ENCODE assay signal across 1 cellular context in genomic region chr12:27132118-27132517, GRCh38. TPM values are rescaled to one million over a fixed set of nuclear protein-coding genes. Genes with fewer than 3 reads are reported as not detected.
"Had no signal": no experiment of that assay in that cellular context is flagged by ENCODE, and none has a peak within 500 bp of the region (broad histone marks: within the 10 kb centered on the region; RNA-seq: fewer than 3 reads in every experiment).

No MANE protein-coding gene starts in this region.

RNA-seq across cellular contexts. Expression of gene C12orf71, which starts 49.7 kb away (rescaled TPM):
- polyA plus RNA-seq: SK-N-SH had no signal
